ENCODE assay signal across 1 cellular context in the genomic region with DNA sequence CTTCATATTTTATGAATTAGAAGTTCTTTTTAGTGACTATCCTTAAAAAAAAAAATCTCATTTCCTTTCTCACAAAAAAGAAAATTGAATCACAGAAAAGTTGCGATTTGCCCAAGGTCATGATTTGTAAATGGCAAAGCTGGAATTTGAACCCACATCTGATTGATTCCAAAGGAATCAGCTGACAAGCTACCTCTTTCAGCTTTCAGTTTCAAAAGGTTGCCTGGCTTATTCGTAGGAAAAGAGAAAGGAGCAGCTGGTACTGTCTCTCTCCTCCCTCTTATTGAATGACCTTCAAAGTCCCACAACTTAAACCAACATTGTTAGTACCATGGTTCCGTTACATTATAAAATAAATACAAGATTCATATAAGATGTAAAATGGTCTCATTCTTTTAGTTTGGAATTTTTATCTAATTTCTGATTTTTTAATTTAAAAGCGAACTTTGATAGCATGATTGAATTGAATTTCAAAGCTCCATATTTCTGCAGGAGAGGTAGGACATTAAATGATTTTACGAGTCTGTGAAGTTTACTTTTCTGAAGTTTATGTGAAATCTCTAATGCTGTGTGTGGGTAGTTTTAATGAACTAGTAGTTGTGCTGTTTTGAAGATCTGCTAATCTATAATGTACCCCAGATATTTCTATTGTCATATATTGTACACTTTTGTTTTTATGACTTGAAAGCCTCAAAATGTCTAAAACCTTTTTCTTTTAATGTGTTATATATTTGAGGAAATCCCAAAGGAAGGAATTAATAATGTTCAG.
TF ChIP-seq lines count a peak whose summit lies in the region.

No MANE protein-coding gene starts in this region.

TF ChIP-seq in endothelial cell of umbilical vein, 7 proteins besides CTCF, POLR2A, EP300 and RAD21:
- TF ChIP-seq GATA2 (IDR thresholded peaks at IDR 0.05; ENCODE audit: insufficient read depth, insufficient read length, low read depth, low read length) (no peak), MAX (IDR thresholded peaks at IDR 0.05; ENCODE audit: insufficient read depth, insufficient read length) (no peak), JUN (IDR thresholded peaks at IDR 0.05; ENCODE audit: borderline replicate concordance, insufficient read depth, insufficient read length, low read depth) (no peak), EZH2 (IDR thresholded peaks at IDR 0.05; ENCODE audit: borderline replicate concordance, low read depth, low read length, severe bottlenecking) (no peak), FOS (IDR thresholded peaks at IDR 0.05; ENCODE audit: borderline replicate concordance, insufficient read depth, low read length) (no peak), POLR2AphosphoS5 (IDR thresholded peaks at IDR 0.05; ENCODE audit: insufficient read depth, low read depth, low read length) (no peak), MYC (IDR thresholded peaks at IDR 0.05; ENCODE audit: low read depth, low read length) (no peak)
